ENCODE assay signal across 23 cellular contexts in the genomic region with DNA sequence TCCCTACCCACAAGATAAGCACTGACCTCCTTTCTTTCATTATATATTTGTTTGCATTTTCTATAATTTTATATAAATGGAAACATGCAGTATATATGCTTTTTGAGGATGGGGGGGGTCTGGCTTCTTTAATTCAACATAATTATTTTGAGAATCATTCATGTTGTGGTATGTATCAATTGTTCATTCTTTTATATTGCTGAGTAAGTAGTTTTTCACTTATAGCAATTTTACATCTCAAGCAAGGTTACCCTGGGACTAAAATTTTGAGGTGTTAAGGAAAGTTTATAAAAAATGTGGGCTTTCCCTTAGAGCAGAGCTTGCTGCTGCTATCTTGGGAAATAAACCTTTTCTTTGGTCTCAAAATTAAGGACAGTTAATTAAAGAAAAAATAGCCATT.
DNase-seq lines count a peak whose midpoint lies in the region; ATAC-seq, FAIRE-seq and TF ChIP-seq lines count a peak whose summit lies in the region.
"Had no signal": no experiment of that assay in that cellular context is flagged by ENCODE, and none has a peak within 500 bp of the region (broad histone marks: within the 10 kb centered on the region; RNA-seq: fewer than 3 reads in every experiment).

No MANE protein-coding gene starts in this region.

- intact Hi-C loops in HepG2 (cut with micrococcal nuclease; ENCODE audit: unreplicated experiment): no loop called here
- intact Hi-C loops in right lobe of liver (cut with DNase I): no loop called here
- intact Hi-C loops in GM12878 (cut with micrococcal nuclease; ENCODE audit: unreplicated experiment): loop anchor here (5.0 kb wide), 1 partner anchor 52 kb away; no protein-coding TSS in a partner anchor

- no peak overlapping the region for H3K18ac ChIP-seq in H1 (ENCODE audit: extremely low read depth, low read length)

- TF ChIP-seq RAD21 in HepG2 (CRISPR knock-in tag; IDR thresholded peaks at IDR 0.05) (no peak), GM12878 (IDR thresholded peaks at IDR 0.05; ENCODE audit: insufficient read depth, low read depth, low read length) (no peak), H1 (IDR thresholded peaks at IDR 0.05 in 1 of 2, conservative IDR thresholded peaks at IDR 0.05 in 1 of 2; ENCODE audit: low read depth in 2 of 2, low read length in 2 of 2) (no peak)

- no peaks in the 10 kb centered on the region for H3K79me1 ChIP-seq in H1 (ENCODE audit: low read depth, low read length)

- DNase-seq in HepG2 (ENCODE audit: low spot score): no peak
- no peak for DNase-seq in right lobe of liver
- DNase-seq in GM12878 (ENCODE audit: low read depth, low spot score): no peak
- DNase-seq in H1 (ENCODE audit: low read depth in 1 of 2, low spot score in 2 of 2): no peak
- DNase-seq in small intestine: no peak
- DNase-seq: ACHN; BE2C; C1 segment of cervical spinal cord; CD4-positive, alpha-beta memory T cell; CD4-positive, CD25-positive, alpha-beta regulatory T cell; CD8-positive, alpha-beta memory T cell; COR-L47; DMS 273 treated with DMSO at 0.1 percent for 48 hours; DMS153; DMS53; DMS79; DND-41; EL; GDM1 had no signal

- TF ChIP-seq POLR2A in HepG2 (IDR thresholded peaks at IDR 0.05; ENCODE audit: insufficient read depth in 1 of 2, low read depth in 2 of 2, low read length in 2 of 2): no peak
- TF ChIP-seq POLR2A in right lobe of liver (IDR thresholded peaks at IDR 0.05): no peak
- TF ChIP-seq POLR2A in GM12878 (IDR thresholded peaks at IDR 0.05; ENCODE audit: low read depth, low read length): no peak
- TF ChIP-seq POLR2A in H1 (IDR thresholded peaks at IDR 0.05; ENCODE audit: control extremely low read depth in 1 of 2, low read depth in 2 of 2, low read length in 2 of 2): no peak

- no peak overlapping the region for H2BK20ac ChIP-seq in H1 (ENCODE audit: low read length)

- H3K79me2 ChIP-seq in HepG2 (ENCODE audit: insufficient read depth, low read length) (no peaks in the 10 kb centered on the region), GM12878 (ENCODE audit: control insufficient read depth, insufficient read depth, low read length) (no peaks in the 10 kb centered on the region), H1 (ENCODE audit: control insufficient read depth in 1 of 2, insufficient read depth in 2 of 2, low read length in 2 of 2) (no peaks in the 10 kb centered on the region)

- no peak overlapping the region for H3K14ac ChIP-seq in H1 (ENCODE audit: insufficient read length)

- H4K91ac ChIP-seq in H1 (replicated peaks; ENCODE audit: insufficient read length, low read length): no peak overlapping the region

- no peak overlapping the region for H2BK12ac ChIP-seq in H1 (ENCODE audit: low read depth, low read length)

- SMC1A ChIA-PET in GM12878 (lab: Charles Lee; ENCODE audit: uncharacterized antibody, unreplicated experiment): interaction anchor here (1.0 to 5.0 kb wide), 5 partner anchors 8 to 56 kb away, joined by 3 to 65 read pairs (median 6); no protein-coding TSS in a partner anchor

- H4K20me1 ChIP-seq in HepG2 (ENCODE audit: insufficient read depth, low read length) (no peaks in the 10 kb centered on the region), GM12878 (ENCODE audit: control insufficient read depth, insufficient read depth) (no peaks in the 10 kb centered on the region), H1 (replicated peaks in 1 of 2; ENCODE audit: control insufficient read depth in 1 of 2, insufficient read depth in 2 of 2, low read length in 2 of 2) (no peaks in the 10 kb centered on the region)
- H4K20me1 ChIP-seq: BLaER1 had no signal

- H2BK5ac ChIP-seq in H1 (ENCODE audit: low read depth, low read length): no peak overlapping the region

- H3K9ac ChIP-seq in HepG2 (ENCODE audit: insufficient read depth, low read depth, low read length) (no peak overlapping the region), GM12878 (ENCODE audit: control insufficient read depth, insufficient read depth, low read length) (no peak overlapping the region), H1 (replicated peaks in 1 of 4; ENCODE audit: extremely low read depth in 1 of 4, low read depth in 3 of 4, low read length in 3 of 4) (no peak overlapping the region)
- H3K9ac ChIP-seq: BLaER1 had no signal

- in situ Hi-C loops in HepG2 (cut with HindIII; ENCODE audit: extremely low pct_ligation_motif_present, low pct_unique_long_range_greater_than_20kb) (loop anchor here (25.0 kb wide), 1 partner anchor 422 kb away; a partner anchor contains a TSS), GM12878 (cut with MboI) (no loop called here)

- no peaks in the 10 kb centered on the region for H3K23me2 ChIP-seq in H1 (ENCODE audit: low read depth, low read length)

- H3K9me3 ChIP-seq in HepG2 (ENCODE audit: low read length): no peaks in the 10 kb centered on the region
- H3K9me3 ChIP-seq in right lobe of liver: no peaks in the 10 kb centered on the region
- no peaks in the 10 kb centered on the region for H3K9me3 ChIP-seq in GM12878 (replicated peaks; ENCODE audit: control insufficient read depth, insufficient read depth, low read length)
- no peaks in the 10 kb centered on the region for H3K9me3 ChIP-seq in H1 (ENCODE audit: insufficient read depth in 2 of 2, low read depth in 1 of 2, low read length in 1 of 2)
- H3K9me3 ChIP-seq in small intestine (ENCODE audit: control insufficient read depth, low read depth): no peaks in the 10 kb centered on the region
- H3K9me3 ChIP-seq: BE2C, BLaER1 had no signal

- BruUV-seq in HepG2 (replicated peaks; lab: Mats Ljungman, UMichigan) (no TSS peak), GM12878 (replicated peaks; lab: Mats Ljungman, UMichigan) (no TSS peak)

- H2BK15ac ChIP-seq in H1 (ENCODE audit: low read length): no peak overlapping the region

- FAIRE-seq in HepG2 (lab: Jason Lieb, UNC) (no peak), GM12878 (lab: Jason Lieb, UNC) (no peak), H1 (lab: Jason Lieb, UNC) (no peak), small intestine (lab: Jason Lieb, UNC) (no peak)
- FAIRE-seq: GM18507 had no signal

- H3K27ac ChIP-seq in HepG2 (ENCODE audit: extremely low read length, insufficient read depth, low read length): no peak overlapping the region
- H3K27ac ChIP-seq in right lobe of liver: no peak overlapping the region
- no peak overlapping the region for H3K27ac ChIP-seq in GM12878 (ENCODE audit: control insufficient read depth, insufficient read depth)
- H3K27ac ChIP-seq in H1 (ENCODE audit: low read depth, low read length): no peak overlapping the region
- H3K27ac ChIP-seq in small intestine (ENCODE audit: low read depth in 1 of 2, low read length in 1 of 2): no peak overlapping the region
- H3K27ac ChIP-seq: 22Rv1, BLaER1 had no signal

- H2AFZ ChIP-seq in HepG2 (ENCODE audit: low read length) (no peak overlapping the region), GM12878 (ENCODE audit: control insufficient read depth, low read depth, low read length) (no peak overlapping the region), H1 (ENCODE audit: low read length) (no peak overlapping the region)

- RAD21 ChIA-PET in GM12878 (lab: Charles Lee; ENCODE audit: unreplicated experiment): interaction anchor here (0.8 to 1.6 kb wide), 2 partner anchors 58 to 73 kb away, joined by 3 to 4 read pairs; no protein-coding TSS in a partner anchor

- no peak overlapping the region for H4K8ac ChIP-seq in H1 (ENCODE audit: extremely low read depth, insufficient read depth, low read length)

- H4K5ac ChIP-seq in H1 (ENCODE audit: insufficient read length, low read depth, low read length): no peak overlapping the region

- no peak overlapping the region for H3K4ac ChIP-seq in H1 (replicated peaks; ENCODE audit: insufficient read length, low read depth, low read length)

- H3K4me3 ChIP-seq in HepG2 (replicated peaks in 1 of 3; ENCODE audit: insufficient read depth in 1 of 3, low read depth in 2 of 3, low read length in 3 of 3): no peak overlapping the region
- H3K4me3 ChIP-seq in right lobe of liver: no peak overlapping the region
- H3K4me3 ChIP-seq in GM12878: no peak overlapping the region
- no peak overlapping the region for H3K4me3 ChIP-seq in H1 (ENCODE audit: extremely low read depth in 1 of 4, insufficient read depth in 2 of 4, low read depth in 3 of 4, low read length in 4 of 4)
- H3K4me3 ChIP-seq in small intestine (ENCODE audit: low read depth in 1 of 2, low read length in 2 of 2): no peak overlapping the region
- H3K4me3 ChIP-seq: BLaER1 had no signal

- TF ChIP-seq EP300 in HepG2 (IDR thresholded peaks at IDR 0.05; ENCODE audit: low read depth in 2 of 2, low read length in 2 of 2): no peak
- no peak for TF ChIP-seq EP300 in HepG2 (CRISPR knock-in tag; IDR thresholded peaks at IDR 0.05; ENCODE audit: borderline replicate concordance)
- no peak for TF ChIP-seq EP300 in GM12878 (IDR thresholded peaks at IDR 0.05; ENCODE audit: borderline replicate concordance in 1 of 2, control insufficient read depth in 1 of 2, low read depth in 2 of 2, low read length in 2 of 2)
- no peak for TF ChIP-seq EP300 in H1 (IDR thresholded peaks at IDR 0.05; ENCODE audit: borderline replicate concordance in 1 of 2, low read depth in 2 of 2, low read length in 2 of 2)

- no peak overlapping the region for H3K23ac ChIP-seq in H1 (ENCODE audit: insufficient read length)

- POLR2A ChIA-PET in HepG2 (lab: Yijun Ruan, JAX) (no interaction called here), GM12878 (lab: Charles Lee) (no interaction called here), H1 (lab: Charles Lee; ENCODE audit: partially characterized antibody) (no interaction called here)

- no peak overlapping the region for H3K4me2 ChIP-seq in HepG2 (ENCODE audit: low read depth, low read length)
- peak overlapping the region; percentile 79; the same call in 1 of the 2 replicates for H3K4me2 ChIP-seq in GM12878 (ENCODE audit: control insufficient read depth, insufficient read depth)
- H3K4me2 ChIP-seq in H1 (ENCODE audit: insufficient read depth in 1 of 2, low read depth in 2 of 2, low read length in 2 of 2): no peak overlapping the region
- H3K4me2 ChIP-seq: BLaER1 had no signal

- TF ChIP-seq CTCF in HepG2 (CRISPR knock-in tag; IDR thresholded peaks at IDR 0.05) (no peak), right lobe of liver (IDR thresholded peaks at IDR 0.05) (no peak), GM12878 (IDR thresholded peaks at IDR 0.05 in 2 of 3, conservative IDR thresholded peaks at IDR 0.05 in 1 of 3; ENCODE audit: control insufficient read depth in 2 of 3, extremely low read depth in 1 of 3, insufficient read depth in 1 of 3, low read depth in 3 of 3, low read length in 3 of 3) (no peak), H1 (IDR thresholded peaks at IDR 0.05; ENCODE audit: control extremely low read depth in 1 of 3, insufficient read depth in 1 of 3, low read depth in 1 of 3, low read length in 3 of 3) (no peak)

- H3K36me3 ChIP-seq in HepG2 (replicated peaks in 1 of 2; ENCODE audit: control insufficient read depth in 1 of 2, insufficient read depth in 2 of 2, low read length in 2 of 2) (no peaks in the 10 kb centered on the region), right lobe of liver (no peaks in the 10 kb centered on the region), GM12878 (ENCODE audit: control insufficient read depth in 2 of 2, insufficient read depth in 2 of 2, low read length in 1 of 2) (no peaks in the 10 kb centered on the region), H1 (ENCODE audit: control insufficient read depth in 2 of 4, insufficient read depth in 4 of 4, low read length in 3 of 4) (no peaks in the 10 kb centered on the region), small intestine (ENCODE audit: control insufficient read depth in 2 of 2, insufficient read depth in 2 of 2, low read length in 2 of 2) (no peaks in the 10 kb centered on the region)
- H3K36me3 ChIP-seq: BE2C, BLaER1 had no signal

- H2BK120ac ChIP-seq in H1 (replicated peaks; ENCODE audit: low read depth, low read length): no peak overlapping the region

- H3K27me3 ChIP-seq in HepG2 (ENCODE audit: control insufficient read depth in 1 of 2, insufficient read depth in 2 of 2, low read length in 2 of 2) (no peaks in the 10 kb centered on the region), right lobe of liver (no peaks in the 10 kb centered on the region), GM12878 (replicated peaks in 1 of 2; ENCODE audit: control insufficient read depth in 2 of 2, insufficient read depth in 2 of 2, low read length in 1 of 2) (no peaks in the 10 kb centered on the region), H1 (replicated peaks in 1 of 4; ENCODE audit: control insufficient read depth in 3 of 4, extremely low read depth in 1 of 4, insufficient read depth in 3 of 4, low read length in 3 of 4) (no peaks in the 10 kb centered on the region), small intestine (ENCODE audit: control insufficient read depth in 2 of 2, insufficient read depth in 2 of 2, low read length in 2 of 2) (no peaks in the 10 kb centered on the region)
- H3K27me3 ChIP-seq: BE2C, BLaER1 had no signal

- no peak overlapping the region for H3K56ac ChIP-seq in H1 (replicated peaks; ENCODE audit: insufficient read length, low read depth, low read length)

- ATAC-seq in HepG2 (no peak), right lobe of liver (no peak), GM12878 (no peak), GM18498 (IDR thresholded peaks at IDR 0.05; ENCODE audit: unreplicated experiment) (no peak)

- H2AK5ac ChIP-seq in H1 (ENCODE audit: low read depth, low read length): no peak overlapping the region

- CTCF ChIA-PET in HepG2 (lab: Yijun Ruan, JAX; ENCODE audit: low intra/inter-chr PET ratio, low total read pairs): no interaction called here
- CTCF ChIA-PET in GM12878 (lab: Yijun Ruan, JAX): interaction anchor here (1.1 to 1.2 kb wide), 2 partner anchors 15 to 192 kb away, joined by 3 read pairs; no protein-coding TSS in a partner anchor
- CTCF ChIA-PET in H1 (lab: Charles Lee; ENCODE audit: partially characterized antibody): no interaction called here

- H3K4me1 ChIP-seq in HepG2 (ENCODE audit: insufficient read depth, low read length) (peaks cover 90% of the 10 kb centered on the region), right lobe of liver (no peaks in the 10 kb centered on the region), GM12878 (ENCODE audit: control insufficient read depth, insufficient read depth, low read length) (peaks cover 36% of the 10 kb centered on the region), H1 (replicated peaks in 1 of 4; ENCODE audit: control insufficient read depth in 3 of 4, insufficient read depth in 4 of 4, low read length in 3 of 4) (peaks cover 0 to 6% (median 1%) of the 10 kb centered on the region in 4 experiments; a peak in 3 of 7 replicates), small intestine (ENCODE audit: control insufficient read depth in 2 of 2, insufficient read depth in 1 of 2, low read depth in 1 of 2, low read length in 1 of 2) (peaks cover 0 to 4% of the 10 kb centered on the region in 2 donors)
- H3K4me1 ChIP-seq: BE2C, BLaER1 had no signal
